8 cellular contexts compared by ENCODE assay signal in genomic region chr14:22653012-22653621, GRCh38.
DNase-seq lines count a peak whose midpoint lies in the region; ATAC-seq and TF ChIP-seq lines count a peak whose summit lies in the region.

No MANE protein-coding gene starts in this region.

- peak; percentile 66 for ATAC-seq in GM19023 (IDR thresholded peaks at IDR 0.05; ENCODE audit: unreplicated experiment)
- ATAC-seq in GM19324 (IDR thresholded peaks at IDR 0.05; ENCODE audit: low FRiP score, unreplicated experiment) = no peak

- H3K9me3 ChIP-seq in iPS DF 6.9 (ENCODE audit: control insufficient read depth, insufficient read depth, low read length) = no peaks in the 10 kb centered on the region

- peak; percentile 97 for TF ChIP-seq CTCF in AG09319 (IDR thresholded peaks at IDR 0.05; ENCODE audit: low read depth, low read length)

- peak; percentile 42 for DNase-seq in AG09319 (ENCODE audit: extremely low read depth, low read depth)
- peak; percentile 59 for DNase-seq in NCI-H1092 (lab: John Stamatoyannopoulos, UW)
- DNase-seq in T-helper 1 cell = peak in 4 of 5 donors; percentile 14 to 44 (median 27)
- DNase-seq in astrocyte of the hippocampus (ENCODE audit: low read depth, low spot score) = peak; percentile 85
- peak; percentile 80 for DNase-seq in iPS DF 6.9 (ENCODE audit: low read depth, low spot score)
- DNase-seq in stimulated activated CD4-positive, alpha-beta T cell treated with anti-CD3 and anti-CD28 coated beads, Interleukin-1b, Interleukin-23, amount 100 ng/mL, for 24 hours (ENCODE audit: low read depth in 4 of 4, low spot score in 1 of 4) = peak; percentile 9 to 42 (median 22)

- WGBS in iPS DF 6.9 (ENCODE audit: insufficient coverage, insufficient read length) = no CpG with 5 or more reads among the region's 4 CpGs

- no peak overlapping the region for H3K27ac ChIP-seq in iPS DF 6.9 (ENCODE audit: low read length)

- H3K36me3 ChIP-seq in iPS DF 6.9 (ENCODE audit: control insufficient read depth, insufficient read depth, low read length) = no peaks in the 10 kb centered on the region

- no peaks in the 10 kb centered on the region for H3K27me3 ChIP-seq in iPS DF 6.9 (ENCODE audit: control insufficient read depth, insufficient read depth, low read length)

- no peaks in the 10 kb centered on the region for H3K4me1 ChIP-seq in iPS DF 6.9 (ENCODE audit: control insufficient read depth, insufficient read depth, low read length)

- H3K4me3 ChIP-seq in iPS DF 6.9 (ENCODE audit: low read length) = no peak overlapping the region

Comparison
In these comparisons a context has a peak if more than half of its experiments do, and no peak if none do; other contexts are left out.
1. DNase-seq: peak in every context shown above with its lines; median percentile 85 in astrocyte of the hippocampus; 80 in iPS DF 6.9; 59 in NCI-H1092; 42 in AG09319; 27 in T-helper 1 cell; 22 in stimulated activated CD4-positive, alpha-beta T cell treated with anti-CD3 and anti-CD28 coated beads, Interleukin-1b, Interleukin-23, amount 100 ng/mL, for 24 hours.